ENCODE assay signal across 27 cellular contexts in genomic region chr17:61517265-61517664, GRCh38.
DNase-seq lines count a peak whose midpoint lies in the region; ATAC-seq, FAIRE-seq and TF ChIP-seq lines count a peak whose summit lies in the region.
"Had no signal": no experiment of that assay in that cellular context is flagged by ENCODE, and none has a peak within 500 bp of the region (broad histone marks: within the 10 kb centered on the region; RNA-seq: fewer than 3 reads in every experiment).

No MANE protein-coding gene starts in this region.

- H3K4me2 ChIP-seq in HepG2 (ENCODE audit: low read depth, low read length) = no peak overlapping the region
- H3K4me2 ChIP-seq in Karpas-422 (ENCODE audit: low read depth, low read length, poor library complexity, severe bottlenecking) = no peak overlapping the region
- H3K4me2 ChIP-seq: BLaER1 had no signal

- H3K9ac ChIP-seq in HepG2 (ENCODE audit: insufficient read depth, low read depth, low read length) = no peak overlapping the region
- H3K9ac ChIP-seq in Karpas-422 (ENCODE audit: low read length) = no peak overlapping the region
- H3K9ac ChIP-seq: BLaER1 had no signal

- H3K36me3 ChIP-seq in HepG2 (replicated peaks in 1 of 2; ENCODE audit: control insufficient read depth in 1 of 2, insufficient read depth in 2 of 2, low read length in 2 of 2) (no peaks in the 10 kb centered on the region), right lobe of liver (no peaks in the 10 kb centered on the region), Karpas-422 (ENCODE audit: insufficient read depth, low read length) (no peaks in the 10 kb centered on the region), esophagus muscularis mucosa (no peaks in the 10 kb centered on the region)
- H3K36me3 ChIP-seq: BE2C, BLaER1 had no signal

- H3K4me3 Mint-ChIP-seq in mesothelial cell of epicardium = no peak overlapping the region
- H3K4me3 Mint-ChIP-seq: CD14-positive monocyte; CD4-positive, alpha-beta memory T cell; CD4-positive, CD25-positive, alpha-beta regulatory T cell; CD8-positive, alpha-beta memory T cell had no signal

- no peaks in the 10 kb centered on the region for H3K9me3 Mint-ChIP-seq in mesothelial cell of epicardium
- H3K9me3 Mint-ChIP-seq: CD4-positive, CD25-positive, alpha-beta regulatory T cell; CD8-positive, alpha-beta memory T cell had no signal

- FAIRE-seq in HepG2 (lab: Jason Lieb, UNC) = no peak
- FAIRE-seq: GM12878, GM12892, GM18507 had no signal

- POLR2A ChIA-PET in HepG2 (lab: Yijun Ruan, JAX) = no interaction called here

- no peaks in the 10 kb centered on the region for H3K4me1 ChIP-seq in HepG2 (ENCODE audit: insufficient read depth, low read length)
- H3K4me1 ChIP-seq in right lobe of liver = no peaks in the 10 kb centered on the region
- peaks cover 3% of the 10 kb centered on the region; the same call in 1 of the 2 replicates for H3K4me1 ChIP-seq in Karpas-422 (ENCODE audit: low read length)
- no peaks in the 10 kb centered on the region for H3K4me1 ChIP-seq in esophagus muscularis mucosa
- H3K4me1 ChIP-seq: BE2C, BLaER1 had no signal

- WGBS in HepG2 (ENCODE audit: low lambda C conversion rate) = 80% methylated on average over 3 of the region's 3 CpGs
- 94% methylated on average over 3 of the region's 3 CpGs for WGBS in right lobe of liver (ENCODE audit: insufficient coverage, low coverage, low lambda C conversion rate, missing lambda C conversion rate)
- WGBS in esophagus muscularis mucosa = 86% methylated on average over 3 of the region's 3 CpGs

- intact Hi-C loops in HepG2 (cut with micrococcal nuclease; ENCODE audit: unreplicated experiment) = no loop called here
- intact Hi-C loops in right lobe of liver (cut with DNase I) = no loop called here
- intact Hi-C loops in esophagus muscularis mucosa (cut with DNase I) = no loop called here

- TF ChIP-seq EP300 in HepG2 (IDR thresholded peaks at IDR 0.05; ENCODE audit: low read depth in 2 of 2, low read length in 2 of 2) (no peak), HepG2 (CRISPR knock-in tag; IDR thresholded peaks at IDR 0.05; ENCODE audit: borderline replicate concordance) (no peak), esophagus muscularis mucosa (IDR thresholded peaks at IDR 0.05) (no peak)

- H3K9me3 ChIP-seq in HepG2 (ENCODE audit: low read length) = no peaks in the 10 kb centered on the region
- H3K9me3 ChIP-seq in right lobe of liver = no peaks in the 10 kb centered on the region
- no peaks in the 10 kb centered on the region for H3K9me3 ChIP-seq in Karpas-422 (ENCODE audit: low read length)
- no peaks in the 10 kb centered on the region for H3K9me3 ChIP-seq in esophagus muscularis mucosa
- H3K9me3 ChIP-seq: BE2C, BLaER1 had no signal

- BruUV-seq in HepG2 (replicated peaks; lab: Mats Ljungman, UMichigan) = no TSS peak

- TF ChIP-seq POLR2A in HepG2 (IDR thresholded peaks at IDR 0.05; ENCODE audit: insufficient read depth in 1 of 2, low read depth in 2 of 2, low read length in 2 of 2) (no peak), right lobe of liver (IDR thresholded peaks at IDR 0.05) (no peak), esophagus muscularis mucosa (IDR thresholded peaks at IDR 0.05; ENCODE audit: low read depth) (no peak)

- in situ Hi-C loops in HepG2 (cut with HindIII; ENCODE audit: extremely low pct_ligation_motif_present, low pct_unique_long_range_greater_than_20kb) = no loop called here

- TF ChIP-seq CTCF in HepG2 (CRISPR knock-in tag; IDR thresholded peaks at IDR 0.05) (no peak), right lobe of liver (IDR thresholded peaks at IDR 0.05) (no peak), esophagus muscularis mucosa (IDR thresholded peaks at IDR 0.05) (no peak), mesothelial cell of epicardium (IDR thresholded peaks at IDR 0.05; ENCODE audit: unreplicated experiment) (no peak)

- H3K9me2 ChIP-seq in Karpas-422 (replicated peaks; ENCODE audit: insufficient read depth, low read length) = no peaks in the 10 kb centered on the region

- ATAC-seq in HepG2 (no peak), right lobe of liver (no peak), GM19324 (IDR thresholded peaks at IDR 0.05; ENCODE audit: low FRiP score, unreplicated experiment) (no peak)
- ATAC-seq: GM12878 had no signal

- CTCF ChIA-PET in HepG2 (lab: Yijun Ruan, JAX; ENCODE audit: low intra/inter-chr PET ratio, low total read pairs) = no interaction called here

- no peak overlapping the region for H3K27ac ChIP-seq in HepG2 (ENCODE audit: extremely low read length, insufficient read depth, low read length)
- H3K27ac ChIP-seq in right lobe of liver = no peak overlapping the region
- H3K27ac ChIP-seq in Karpas-422 (ENCODE audit: low read length) = no peak overlapping the region
- no peak overlapping the region for H3K27ac ChIP-seq in esophagus muscularis mucosa (replicated peaks in 1 of 4)
- no peak overlapping the region for H3K27ac ChIP-seq in caudate nucleus (ENCODE audit: low read depth, low read length)
- H3K27ac ChIP-seq: 22Rv1, BLaER1 had no signal

- TF ChIP-seq RAD21 in HepG2 (CRISPR knock-in tag; IDR thresholded peaks at IDR 0.05) = no peak

- no peaks in the 10 kb centered on the region for H4K20me1 ChIP-seq in HepG2 (ENCODE audit: insufficient read depth, low read length)
- H4K20me1 ChIP-seq in Karpas-422 (ENCODE audit: insufficient read depth, low read depth, low read length) = no peaks in the 10 kb centered on the region
- H4K20me1 ChIP-seq: BLaER1 had no signal

- H2AFZ ChIP-seq in HepG2 (ENCODE audit: low read length) (no peak overlapping the region), Karpas-422 (ENCODE audit: low read length) (no peak overlapping the region)

- H3K27me3 Mint-ChIP-seq in mesothelial cell of epicardium (ENCODE audit: low read depth) = no peaks in the 10 kb centered on the region

- H3K36me3 Mint-ChIP-seq in mesothelial cell of epicardium = no peaks in the 10 kb centered on the region
- H3K36me3 Mint-ChIP-seq: CD14-positive monocyte; CD4-positive, alpha-beta memory T cell; CD4-positive, CD25-positive, alpha-beta regulatory T cell; CD8-positive, alpha-beta memory T cell had no signal

- H3K79me2 ChIP-seq in HepG2 (ENCODE audit: insufficient read depth, low read length) (no peaks in the 10 kb centered on the region), Karpas-422 (ENCODE audit: low read length) (no peaks in the 10 kb centered on the region)

- H3K4me1 Mint-ChIP-seq in mesothelial cell of epicardium = peaks cover 37% of the 10 kb centered on the region
- H3K4me1 Mint-ChIP-seq: CD14-positive monocyte; CD4-positive, CD25-positive, alpha-beta regulatory T cell; CD8-positive, alpha-beta memory T cell had no signal

- H3K4me3 ChIP-seq in HepG2 (replicated peaks in 1 of 3; ENCODE audit: insufficient read depth in 1 of 3, low read depth in 2 of 3, low read length in 3 of 3) (no peak overlapping the region), right lobe of liver (no peak overlapping the region), Karpas-422 (ENCODE audit: low read length) (no peak overlapping the region), esophagus muscularis mucosa (no peak overlapping the region)
- H3K4me3 ChIP-seq: BLaER1, GM12878 had no signal

- H3K27me3 ChIP-seq in HepG2 (ENCODE audit: control insufficient read depth in 1 of 2, insufficient read depth in 2 of 2, low read length in 2 of 2) = no peaks in the 10 kb centered on the region
- no peaks in the 10 kb centered on the region for H3K27me3 ChIP-seq in right lobe of liver
- H3K27me3 ChIP-seq in Karpas-422 (ENCODE audit: low read length) = no peaks in the 10 kb centered on the region
- no peaks in the 10 kb centered on the region for H3K27me3 ChIP-seq in esophagus muscularis mucosa
- H3K27me3 ChIP-seq: BE2C, BLaER1 had no signal

- peak overlapping the region; percentile 68 for H3K27ac Mint-ChIP-seq in mesothelial cell of epicardium
- H3K27ac Mint-ChIP-seq: CD14-positive monocyte; CD4-positive, alpha-beta memory T cell; CD4-positive, CD25-positive, alpha-beta regulatory T cell; CD8-positive, alpha-beta memory T cell had no signal

- DNase-seq in HepG2 (ENCODE audit: low spot score) (no peak), right lobe of liver (no peak), Karpas-422 (peak; percentile 20), esophagus muscularis mucosa (ENCODE audit: extremely low spot score) (peak; percentile 10), mesothelial cell of epicardium (ENCODE audit: low spot score in 2 of 2, unreplicated experiment in 2 of 2) (no peak), putamen (ENCODE audit: low spot score) (no peak), caudate nucleus (lab: John Stamatoyannopoulos, UW) (no peak)
- DNase-seq: ACHN; BE2C; C1 segment of cervical spinal cord; CD4-positive, alpha-beta memory T cell; CD4-positive, CD25-positive, alpha-beta regulatory T cell; CD8-positive, alpha-beta memory T cell; COR-L47; DMS 273 treated with DMSO at 0.1 percent for 48 hours; DMS153; DMS53; DND-41; EL; GDM1 had no signal

TF ChIP-seq in HepG2, 621 proteins besides CTCF, POLR2A, EP300 and RAD21 (continues in another document):
- peak; percentile 29; the same call in 1 of the 2 replicates for TF ChIP-seq MAFF (IDR thresholded peaks at IDR 0.05; ENCODE audit: low read depth, low read length)
- TF ChIP-seq ATF7-NPFF (CRISPR knock-in tag; IDR thresholded peaks at IDR 0.05; ENCODE audit: low read depth) = no peak
- no peak for TF ChIP-seq ZBTB37 (CRISPR knock-in tag; IDR thresholded peaks at IDR 0.05)
- TF ChIP-seq DMAP1 (CRISPR knock-in tag; IDR thresholded peaks at IDR 0.05) = no peak

Comparison
In these comparisons a context has a peak if more than half of its experiments do, and no peak if none do; other contexts are left out.
1. DNase-seq: peak in Karpas-422 (single experiment) and esophagus muscularis mucosa (single experiment); none in HepG2 (single experiment), right lobe of liver (0 of 3), mesothelial cell of epicardium (0 of 2), putamen (single experiment) and caudate nucleus (0 of 61).